Comparison of ENCODE assay signal across 1 cellular context in the genomic region with DNA sequence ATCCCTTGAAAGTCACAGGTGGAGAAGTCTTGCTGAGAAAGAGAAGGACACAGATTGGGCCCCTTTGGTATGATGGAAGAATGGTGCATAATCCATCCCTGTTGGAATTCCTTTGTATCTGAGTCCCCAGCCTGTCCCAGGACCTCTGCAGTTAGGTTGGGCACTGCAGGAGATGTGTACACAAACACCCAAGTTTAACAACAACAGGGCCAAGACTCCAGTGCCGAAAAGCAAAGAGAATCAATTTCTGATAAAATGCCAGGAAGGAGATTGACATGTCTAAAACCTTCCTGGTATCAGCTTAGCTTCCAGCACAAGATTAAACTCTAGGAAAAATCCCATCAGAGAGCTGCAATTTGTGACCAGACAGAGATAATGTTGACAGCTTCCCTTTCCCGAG.
TF ChIP-seq lines count a peak whose summit lies in the region.

No MANE protein-coding gene starts in this region.

TF ChIP-seq in WTC11, 78 proteins besides CTCF, POLR2A, EP300 and RAD21 (continued from another document):
- TF ChIP-seq, protein P1, sequence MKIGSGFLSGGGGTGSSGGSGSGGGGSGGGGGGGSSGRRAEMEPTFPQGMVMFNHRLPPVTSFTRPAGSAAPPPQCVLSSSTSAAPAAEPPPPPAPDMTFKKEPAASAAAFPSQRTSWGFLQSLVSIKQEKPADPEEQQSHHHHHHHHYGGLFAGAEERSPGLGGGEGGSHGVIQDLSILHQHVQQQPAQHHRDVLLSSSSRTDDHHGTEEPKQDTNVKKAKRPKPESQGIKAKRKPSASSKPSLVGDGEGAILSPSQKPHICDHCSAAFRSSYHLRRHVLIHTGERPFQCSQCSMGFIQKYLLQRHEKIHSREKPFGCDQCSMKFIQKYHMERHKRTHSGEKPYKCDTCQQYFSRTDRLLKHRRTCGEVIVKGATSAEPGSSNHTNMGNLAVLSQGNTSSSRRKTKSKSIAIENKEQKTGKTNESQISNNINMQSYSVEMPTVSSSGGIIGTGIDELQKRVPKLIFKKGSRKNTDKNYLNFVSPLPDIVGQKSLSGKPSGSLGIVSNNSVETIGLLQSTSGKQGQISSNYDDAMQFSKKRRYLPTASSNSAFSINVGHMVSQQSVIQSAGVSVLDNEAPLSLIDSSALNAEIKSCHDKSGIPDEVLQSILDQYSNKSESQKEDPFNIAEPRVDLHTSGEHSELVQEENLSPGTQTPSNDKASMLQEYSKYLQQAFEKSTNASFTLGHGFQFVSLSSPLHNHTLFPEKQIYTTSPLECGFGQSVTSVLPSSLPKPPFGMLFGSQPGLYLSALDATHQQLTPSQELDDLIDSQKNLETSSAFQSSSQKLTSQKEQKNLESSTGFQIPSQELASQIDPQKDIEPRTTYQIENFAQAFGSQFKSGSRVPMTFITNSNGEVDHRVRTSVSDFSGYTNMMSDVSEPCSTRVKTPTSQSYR (CRISPR knock-in tag; IDR thresholded peaks at IDR 0.05): no peak
- TF ChIP-seq ZNF138 (CRISPR knock-in tag; conservative IDR thresholded peaks at IDR 0.05): no peak
TF ChIP-seq in WTC11: peak in this region for 0.
